In genomic region chr17:82375359-82376041, GRCh38 we compare ENCODE assay signal across 18 cellular contexts. TPM values are rescaled to one million over a fixed set of nuclear protein-coding genes. Genes with fewer than 3 reads are reported as not detected.
A peak's percentile ranks its signal among the peaks of the same experiment; 100 is the strongest.
DNase-seq lines count a peak whose midpoint lies in the region; ATAC-seq, FAIRE-seq and TF ChIP-seq lines count a peak whose summit lies in the region.
"Had no signal": no experiment of that assay in that cellular context is flagged by ENCODE, and none has a peak within 500 bp of the region (broad histone marks: within the 10 kb centered on the region; RNA-seq: fewer than 3 reads in every experiment).

No MANE protein-coding gene starts in this region.

- peak; percentile 35 for DNase-seq in Right ventricle myocardium superior
- DNase-seq in left ventricle myocardium superior: no peak
- DNase-seq in H9: no peak
- peak; percentile 61 for DNase-seq in kidney
- peak; percentile 72 for DNase-seq in posterior vena cava (ENCODE audit: low spot score)
- DNase-seq in thyroid gland: no peak
- no peak for DNase-seq in KBM-7
- DNase-seq in activated CD4-positive, alpha-beta T cell treated with anti-CD3 and anti-CD28 coated beads for 36 hours: no peak
- DNase-seq: ACHN; C1 segment of cervical spinal cord; Calu3; CD4-positive, alpha-beta T cell; DMS 273 treated with DMSO at 0.1 percent for 48 hours; GOT3 had no signal

- no peaks in the 10 kb centered on the region for H4K20me1 ChIP-seq in H9 (ENCODE audit: control insufficient read depth, insufficient read depth, insufficient read length)

- H4K8ac ChIP-seq in H9 (replicated peaks; ENCODE audit: insufficient read length, low read depth, low read length): no peak overlapping the region

- no peak overlapping the region for H3K4me2 ChIP-seq in H9 (ENCODE audit: insufficient read depth, insufficient read length, low read length)

- H3K23ac ChIP-seq in H9 (ENCODE audit: insufficient read length, low read depth, low read length): no peak overlapping the region

- H3K79me2 ChIP-seq in H9 (ENCODE audit: insufficient read depth, low read length): no peaks in the 10 kb centered on the region

- H3K14ac ChIP-seq in H9 (ENCODE audit: insufficient read depth, low read length): no peak overlapping the region; the same call in 1 of the 2 replicates

- H3K9ac ChIP-seq in H9 (ENCODE audit: extremely low read depth, insufficient read length, low read length) (no peak overlapping the region), kidney (ENCODE audit: low read length in 2 of 2) (no peak overlapping the region)

- no peak overlapping the region for H2AFZ ChIP-seq in H9 (ENCODE audit: low read length)

- no peak overlapping the region for H3K27ac Mint-ChIP-seq in H9
- no peak overlapping the region for H3K27ac Mint-ChIP-seq in activated CD4-positive, alpha-beta T cell treated with anti-CD3 and anti-CD28 coated beads for 36 hours
- H3K27ac Mint-ChIP-seq: CD4-positive, alpha-beta T cell had no signal

- H3K36me3 Mint-ChIP-seq in H9 (ENCODE audit: insufficient read depth in 1 of 3, low read depth in 3 of 3): no peaks in the 10 kb centered on the region
- H3K36me3 Mint-ChIP-seq in activated CD4-positive, alpha-beta T cell treated with anti-CD3 and anti-CD28 coated beads for 36 hours (ENCODE audit: low read depth): no peaks in the 10 kb centered on the region

- H3K27me3 ChIP-seq in H9 (ENCODE audit: insufficient read depth, low read length) (peaks cover 14% of the 10 kb centered on the region), thyroid gland (peaks cover 6% of the 10 kb centered on the region)

- H2BK120ac ChIP-seq in H9 (ENCODE audit: low read depth, low read length, poor library complexity, severe bottlenecking): no peak overlapping the region

- H3K4me3 ChIP-seq in kidney (ENCODE audit: low read length in 2 of 2) (no peak overlapping the region), thyroid gland (replicated peaks in 1 of 3) (no peak overlapping the region)
- H3K4me3 ChIP-seq: GM12878 had no signal

- H3K9me3 ChIP-seq in H9 (ENCODE audit: control insufficient read depth, low read depth, low read length) (no peaks in the 10 kb centered on the region), kidney (ENCODE audit: control insufficient read depth in 1 of 2, low read length in 2 of 2) (no peaks in the 10 kb centered on the region), thyroid gland (no peaks in the 10 kb centered on the region)

- no peaks in the 10 kb centered on the region for H3K36me3 ChIP-seq in kidney (ENCODE audit: control insufficient read depth in 1 of 2, insufficient read depth in 2 of 2, low read length in 2 of 2)
- H3K36me3 ChIP-seq in thyroid gland: no peaks in the 10 kb centered on the region

- H2BK12ac ChIP-seq in H9 (ENCODE audit: insufficient read length, low read depth, low read length): no peak overlapping the region

- H4K91ac ChIP-seq in H9 (ENCODE audit: insufficient read length, low read depth, low read length): no peak overlapping the region

- no peak for FAIRE-seq in kidney (lab: Jason Lieb, UNC)
- FAIRE-seq: GM12878 had no signal

- CTCF ChIA-PET in activated CD4-positive, alpha-beta T cell treated with anti-CD3 and anti-CD28 coated beads for 36 hours (lab: Charles Lee): no interaction called here

- H2BK5ac ChIP-seq in H9 (ENCODE audit: insufficient read length, low read length): no peak overlapping the region

- no peak for TF ChIP-seq POLR2A in thyroid gland (IDR thresholded peaks at IDR 0.05)

- no CpG with 5 or more reads among the region's 46 CpGs for WGBS in H9 (ENCODE audit: extremely low coverage, insufficient read length, low lambda C conversion rate)
- 83 to 86% methylated on average over 7 to 28 of the region's 46 CpGs for WGBS in thyroid gland, 2 donors

- H3K4me1 Mint-ChIP-seq in H9: peaks cover 3 to 13% of the 10 kb centered on the region in 2 experiments
- peaks cover 17% of the 10 kb centered on the region for H3K4me1 Mint-ChIP-seq in activated CD4-positive, alpha-beta T cell treated with anti-CD3 and anti-CD28 coated beads for 36 hours

- no peak overlapping the region for H3K56ac ChIP-seq in H9 (ENCODE audit: insufficient read length, low read depth, low read length)

- H3K9me3 Mint-ChIP-seq in H9: no peaks in the 10 kb centered on the region; a peak in 1 of 5 replicates
- no peaks in the 10 kb centered on the region for H3K9me3 Mint-ChIP-seq in activated CD4-positive, alpha-beta T cell treated with anti-CD3 and anti-CD28 coated beads for 36 hours (ENCODE audit: low read depth)
- H3K9me3 Mint-ChIP-seq: CD4-positive, alpha-beta T cell had no signal

- peak overlapping the region; percentile 95 for H2BK15ac ChIP-seq in H9 (ENCODE audit: low read depth, low read length)

- no peak overlapping the region for H4K5ac ChIP-seq in H9 (ENCODE audit: insufficient read length, low read depth, low read length)

- intact Hi-C loops in Right ventricle myocardium superior (cut with DNase I) (no loop called here), left ventricle myocardium superior (cut with micrococcal nuclease) (no loop called here), kidney (cut with DNase I) (no loop called here), posterior vena cava (cut with DNase I) (no loop called here), thyroid gland (cut with DNase I) (no loop called here)
- intact Hi-C loops in activated CD4-positive, alpha-beta T cell treated with anti-CD3 and anti-CD28 coated beads for 36 hours (cut with DNase I, micrococcal nuclease): no loop called here

- H3K23me2 ChIP-seq in H9 (ENCODE audit: insufficient read length, low read depth, low read length, poor library complexity, severe bottlenecking): peaks cover 7% of the 10 kb centered on the region

- peaks cover 34% of the 10 kb centered on the region for H3K27me3 Mint-ChIP-seq in H9 (ENCODE audit: low read depth)
- peaks cover 38% of the 10 kb centered on the region for H3K27me3 Mint-ChIP-seq in activated CD4-positive, alpha-beta T cell treated with anti-CD3 and anti-CD28 coated beads for 36 hours

- H3T11ph ChIP-seq in H9 (ENCODE audit: low read length): no peak overlapping the region

- in situ Hi-C loops in KBM-7 (cut with MboI; ENCODE audit: low pct_unique_long_range_greater_than_20kb, low sequenced_read_pairs): no loop called here

- H3K4me1 ChIP-seq in H9 (ENCODE audit: insufficient read depth, low read length) (no peaks in the 10 kb centered on the region; the same call in 1 of the 2 replicates), kidney (ENCODE audit: control insufficient read depth in 1 of 2, insufficient read depth in 1 of 2, low read depth in 1 of 2, low read length in 2 of 2) (peaks cover 0 to 5% of the 10 kb centered on the region in 2 donors), thyroid gland (peaks cover 6 to 29% of the 10 kb centered on the region in 2 donors)

- H3K4ac ChIP-seq in H9 (ENCODE audit: low read depth, low read length): no peak overlapping the region

- no peak overlapping the region for H3K18ac ChIP-seq in H9 (ENCODE audit: insufficient read length, low read depth, low read length)

- no peak overlapping the region for H3K4me3 Mint-ChIP-seq in H9
- H3K4me3 Mint-ChIP-seq in activated CD4-positive, alpha-beta T cell treated with anti-CD3 and anti-CD28 coated beads for 36 hours: no peak overlapping the region
- H3K4me3 Mint-ChIP-seq: CD4-positive, alpha-beta T cell had no signal

- H2BK20ac ChIP-seq in H9 (ENCODE audit: low read depth, low read length, poor library complexity, severe bottlenecking): no peak overlapping the region

- POLR2A ChIA-PET in activated CD4-positive, alpha-beta T cell treated with anti-CD3 and anti-CD28 coated beads for 36 hours (lab: Charles Lee): no interaction called here

- no peak overlapping the region for H3K27ac ChIP-seq in H9 (ENCODE audit: insufficient read length, low read depth, low read length)
- no peak overlapping the region for H3K27ac ChIP-seq in kidney (ENCODE audit: low read depth in 2 of 2, low read length in 2 of 2)
- no peak overlapping the region for H3K27ac ChIP-seq in thyroid gland

- TF ChIP-seq CTCF in H9 (conservative IDR thresholded peaks at IDR 0.05) (no peak), kidney (IDR thresholded peaks at IDR 0.05; ENCODE audit: borderline replicate concordance, extremely low read depth, insufficient read depth) (no peak), thyroid gland (IDR thresholded peaks at IDR 0.05) (no peak)

- no peak for ATAC-seq in Right ventricle myocardium superior (ENCODE audit: poor library complexity)
- ATAC-seq in left ventricle myocardium superior: no peak
- ATAC-seq in activated CD4-positive, alpha-beta T cell treated with anti-CD3 and anti-CD28 coated beads for 36 hours: no peak
- ATAC-seq: GM12878 had no signal

- no peaks in the 10 kb centered on the region for H3K79me1 ChIP-seq in H9 (ENCODE audit: insufficient read depth, low read depth, low read length, poor library complexity, severe bottlenecking)

- no peak overlapping the region for H2AK5ac ChIP-seq in H9 (ENCODE audit: insufficient read length, low read length)

RNA-seq across cellular contexts. Expression of gene UTS2R, which starts 3.9 kb away (rescaled TPM):
- total RNA-seq in Right ventricle myocardium superior: 0.81 TPM
- 2.1 TPM for total RNA-seq in left ventricle myocardium superior
- 0.75 and 0.94 TPM in 2 replicates for total RNA-seq in H9 (2021)
- not detected for total RNA-seq in kidney
- polyA plus RNA-seq in kidney (ENCODE audit: insufficient read depth, low read depth, low replicate concordance): not detected
- total RNA-seq in posterior vena cava: not detected
- 1 to 10 TPM in 3 of 4 donors, under 1 TPM in 1; 0.22 to 6.6 (median 3.9) TPM for total RNA-seq in thyroid gland
- total RNA-seq in activated CD4-positive, alpha-beta T cell treated with anti-CD3 and anti-CD28 coated beads for 36 hours: not detected
- total RNA-seq: A172; Calu3; CD4-positive, alpha-beta T cell; G401; HT1080 had no signal

RNA-seq across cellular contexts. Expression of gene TEX19, which starts 16.5 kb away (rescaled TPM):
- total RNA-seq in Right ventricle myocardium superior (not detected), left ventricle myocardium superior (not detected), H9 (2021) (1.4 and 1.5 TPM in 2 replicates), kidney (not detected), posterior vena cava (not detected), thyroid gland (under 1 TPM in 1 of 4 donors, not detected in 3; 0.54 TPM)
- polyA plus RNA-seq in kidney (ENCODE audit: insufficient read depth, low read depth, low replicate concordance): not detected
- not detected for total RNA-seq in activated CD4-positive, alpha-beta T cell treated with anti-CD3 and anti-CD28 coated beads for 36 hours
- total RNA-seq: A172; Calu3; CD4-positive, alpha-beta T cell had no signal

RNA-seq across cellular contexts. Expression of gene SECTM1, which starts 41.9 kb away (rescaled TPM):
- total RNA-seq in Right ventricle myocardium superior (4.3 TPM), left ventricle myocardium superior (5.5 TPM), H9 (2021) (0.28 and 0.70 TPM in 2 replicates), kidney (87.5 TPM), posterior vena cava (10 to 100 TPM; 10.3 to 14.5 TPM), thyroid gland (10 to 100 TPM in 1 of 4 donors, 1 to 10 TPM in 3; 4.1 to 15.3 (median 5.1) TPM)
- 15.4 TPM for polyA plus RNA-seq in kidney (ENCODE audit: insufficient read depth, low read depth, low replicate concordance)
- total RNA-seq in activated CD4-positive, alpha-beta T cell treated with anti-CD3 and anti-CD28 coated beads for 36 hours: 10 to 100 TPM in 1 of 2 experiments, 1 to 10 TPM in 1; 9.0 to 10.9 TPM
- total RNA-seq: GM12878 had no signal

RNA-seq across cellular contexts. Expression of gene HEXD, which starts 42.6 kb away (rescaled TPM):
- total RNA-seq in Right ventricle myocardium superior (14.8 TPM), left ventricle myocardium superior (18.6 TPM), H9 (2021) (23.2 and 24.1 TPM in 2 replicates), kidney (39.2 TPM), posterior vena cava (10 to 100 TPM; 10.0 to 16.4 TPM), thyroid gland (10 to 100 TPM; 33.2 to 72.7 (median 40.9) TPM)
- 42.0 TPM for polyA plus RNA-seq in kidney (ENCODE audit: insufficient read depth, low read depth, low replicate concordance)
- 10 to 100 TPM; 23.3 to 26.0 TPM for total RNA-seq in activated CD4-positive, alpha-beta T cell treated with anti-CD3 and anti-CD28 coated beads for 36 hours

RNA-seq across cellular contexts. Expression of gene OGFOD3, which starts 42.9 kb away (rescaled TPM):
- total RNA-seq in Right ventricle myocardium superior: 29.9 TPM
- total RNA-seq in left ventricle myocardium superior: 28.5 TPM
- 25.4 and 27.8 TPM in 2 replicates for total RNA-seq in H9 (2021)
- 36.1 TPM for total RNA-seq in kidney
- 27.8 TPM for polyA plus RNA-seq in kidney (ENCODE audit: insufficient read depth, low read depth, low replicate concordance)
- total RNA-seq in posterior vena cava: 10 to 100 TPM; 21.0 to 26.8 TPM
- 10 to 100 TPM; 46.5 to 57.5 (median 55.1) TPM for total RNA-seq in thyroid gland
- total RNA-seq in activated CD4-positive, alpha-beta T cell treated with anti-CD3 and anti-CD28 coated beads for 36 hours: 10 to 100 TPM; 20.0 to 22.3 TPM

Comparison
In these comparisons a context has a peak if more than half of its experiments do, and no peak if none do; other contexts are left out.
1. DNase-seq: peak in Right ventricle myocardium superior (single experiment), kidney (single experiment) and posterior vena cava (single experiment); none in left ventricle myocardium superior (single experiment), H9 (single experiment), thyroid gland (0 of 2), KBM-7 (single experiment) and activated CD4-positive, alpha-beta T cell treated with anti-CD3 and anti-CD28 coated beads for 36 hours (single experiment).